In genomic region chr15:34318277-34319079, GRCh38 we compare ENCODE assay signal across 1 cellular context.
TF ChIP-seq lines count a peak whose summit lies in the region.

No MANE protein-coding gene starts in this region.

TF ChIP-seq in GM12878, 131 proteins besides CTCF, POLR2A, EP300 and RAD21 (continued from another document and continues in another):
- peak; percentile 53 for TF ChIP-seq CUX1 (IDR thresholded peaks at IDR 0.05; ENCODE audit: insufficient replicate concordance, low read depth, low read length)
- no peak for TF ChIP-seq YY1 (IDR thresholded peaks at IDR 0.05; ENCODE audit: low read depth, low read length)
- peak; percentile 74 for TF ChIP-seq RELB (IDR thresholded peaks at IDR 0.05; ENCODE audit: low read depth)
- TF ChIP-seq NFIC (IDR thresholded peaks at IDR 0.05; ENCODE audit: low read depth, low read length), result peak; percentile 42; the same call in 1 of the 2 replicates
- no peak for TF ChIP-seq NR2C2 (IDR thresholded peaks at IDR 0.05; ENCODE audit: borderline replicate concordance, control insufficient read depth, insufficient read length, low read depth)
- no peak for TF ChIP-seq SMC3 (IDR thresholded peaks at IDR 0.05; ENCODE audit: borderline replicate concordance, low read length)
- peak; percentile 78 for TF ChIP-seq RUNX3 (IDR thresholded peaks at IDR 0.05; ENCODE audit: low read length)
- peak; percentile 80 for TF ChIP-seq USF2 (IDR thresholded peaks at IDR 0.05; ENCODE audit: borderline replicate concordance, low read depth, low read length)
- no peak for TF ChIP-seq POU2F2 (IDR thresholded peaks at IDR 0.05; ENCODE audit: borderline replicate concordance, low read depth, low read length)
- TF ChIP-seq PAX5 (IDR thresholded peaks at IDR 0.05; ENCODE audit: borderline replicate concordance, low read depth, low read length), result no peak
- no peak for TF ChIP-seq CEBPB (IDR thresholded peaks at IDR 0.05; ENCODE audit: borderline replicate concordance in 1 of 2, low read depth in 2 of 2, low read length in 2 of 2)
- TF ChIP-seq BHLHE40 (IDR thresholded peaks at IDR 0.05; ENCODE audit: borderline replicate concordance in 1 of 2, low read depth in 2 of 2, low read length in 1 of 2), result peak; percentile 86 to 94
- no peak for TF ChIP-seq NR2F1 (conservative IDR thresholded peaks at IDR 0.05)
- no peak for TF ChIP-seq NFYA (IDR thresholded peaks at IDR 0.05; ENCODE audit: borderline replicate concordance, low read depth, low read length)
- TF ChIP-seq JUND (IDR thresholded peaks at IDR 0.05; ENCODE audit: low read depth, low read length), result no peak
- TF ChIP-seq PRDM15 (CRISPR knock-in tag; IDR thresholded peaks at IDR 0.05), result no peak
- TF ChIP-seq CREB1 (IDR thresholded peaks at IDR 0.05; ENCODE audit: low read depth), result no peak
- TF ChIP-seq ESRRA (IDR thresholded peaks at IDR 0.05; ENCODE audit: low read length), result no peak
- no peak for TF ChIP-seq ZZZ3 (IDR thresholded peaks at IDR 0.05; ENCODE audit: control insufficient read depth, insufficient read length, low read depth)
- 0 out of 2 replicates have a peak, but pooled peaks have one; percentile 38 for TF ChIP-seq ZBED1 (IDR thresholded peaks at IDR 0.05; ENCODE audit: borderline replicate concordance)
- peak; percentile 59; the same call in 1 of the 2 replicates for TF ChIP-seq SIN3A (IDR thresholded peaks at IDR 0.05; ENCODE audit: low read depth, low read length)
- peak; percentile 86 for TF ChIP-seq USF1 (IDR thresholded peaks at IDR 0.05; ENCODE audit: borderline replicate concordance, extremely low read length, insufficient read depth, low read depth, low read length)
- peak; percentile 74; the same call in 1 of the 2 replicates for TF ChIP-seq ATF3 (IDR thresholded peaks at IDR 0.05; ENCODE audit: borderline replicate concordance, extremely low read depth, low read depth, low read length)
- no peak for TF ChIP-seq NFXL1 (IDR thresholded peaks at IDR 0.05; ENCODE audit: borderline replicate concordance)
- TF ChIP-seq E2F8 (IDR thresholded peaks at IDR 0.05; ENCODE audit: low read depth, partially characterized antibody), result no peak
- TF ChIP-seq E2F4 (IDR thresholded peaks at IDR 0.05; ENCODE audit: low read depth, low read length), result no peak
- no peak for TF ChIP-seq GABPA (IDR thresholded peaks at IDR 0.05; ENCODE audit: low read depth)
- TF ChIP-seq LARP7 (IDR thresholded peaks at IDR 0.05), result no peak
- TF ChIP-seq NR2C1 (IDR thresholded peaks at IDR 0.05), result no peak
- TF ChIP-seq ZBTB40 (IDR thresholded peaks at IDR 0.05; ENCODE audit: borderline replicate concordance), result no peak
- TF ChIP-seq ELK1 (IDR thresholded peaks at IDR 0.05; ENCODE audit: low read depth, low read length), result no peak
- no peak for TF ChIP-seq RCOR1 (conservative IDR thresholded peaks at IDR 0.05; ENCODE audit: low read depth, low read length)
- TF ChIP-seq SP1 (IDR thresholded peaks at IDR 0.05; ENCODE audit: low read depth, low read length), result no peak
- TF ChIP-seq PML (IDR thresholded peaks at IDR 0.05; ENCODE audit: low read length), result peak; percentile 36; the same call in 1 of the 2 replicates
- TF ChIP-seq HDGF (IDR thresholded peaks at IDR 0.05), result no peak
